ENCODE assay signal across 8 cellular contexts in the genomic region with DNA sequence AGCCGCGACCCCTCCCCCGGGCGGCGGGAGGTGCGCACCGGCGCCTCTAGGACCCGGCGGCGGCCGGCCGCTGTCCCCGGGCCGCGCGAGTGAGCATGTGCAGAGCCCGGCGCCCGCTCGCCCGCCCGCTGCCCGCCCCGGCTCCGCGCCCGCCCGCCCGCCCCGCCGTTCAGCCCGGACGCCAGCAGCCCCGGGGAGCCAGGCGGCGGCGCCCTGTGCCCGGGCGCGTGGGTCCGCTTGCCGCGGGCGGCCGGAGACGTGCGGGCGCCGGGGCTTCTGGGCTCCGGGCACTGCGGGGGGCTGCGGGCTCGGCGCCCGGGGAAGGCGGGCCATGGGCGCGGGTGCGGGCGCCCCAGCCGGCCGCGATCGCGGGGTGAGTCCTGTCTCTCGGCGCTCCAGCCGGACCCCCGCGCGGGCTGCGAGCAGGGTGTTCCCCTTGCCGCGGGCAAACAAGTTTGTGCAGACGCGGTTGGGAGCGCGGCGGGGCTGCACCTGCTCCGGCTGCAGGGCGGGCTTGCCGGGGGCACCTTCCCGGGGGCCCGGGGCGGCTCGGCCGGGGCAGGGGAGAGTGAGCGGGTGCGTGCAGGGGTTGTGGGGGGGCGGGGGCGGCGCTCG. TPM values are rescaled to one million over a fixed set of nuclear protein-coding genes. Genes with fewer than 3 reads are reported as not detected.
DNase-seq lines count a peak whose midpoint lies in the region; ATAC-seq and TF ChIP-seq lines count a peak whose summit lies in the region.

TSS of gene WSCD1 (plus strand) at position 100 of the 615 bp plus-strand sequence. CDS start 10,280 bp downstream, outside the sequence.

- H3K27me3 ChIP-seq in AG04450 (ENCODE audit: control insufficient read depth, insufficient read depth, low read length) (peaks cover 30% of the 10 kb centered on the region), breast epithelium (peaks cover 0 to 69% of the 10 kb centered on the region in 2 donors)

- no peaks in the 10 kb centered on the region for H3K36me3 ChIP-seq in breast epithelium

- no peak within 1 kb of the TSS for H3K27ac Mint-ChIP-seq in HFFc6
- peak within 1 kb of the TSS; percentile 33 for H3K27ac Mint-ChIP-seq in stimulated activated naive B cell treated with anti-CD40 and anti-IgM and Interleukin-4, amounts not matched to agents 10 μg/mL and 1 μg/mL and 100 μg/mL, for 72 hours

- TF ChIP-seq CTCF in AG04450 (IDR thresholded peaks at IDR 0.05; ENCODE audit: low read depth, low read length) (no peak), HFFc6 (IDR thresholded peaks at IDR 0.05) (no peak), breast epithelium (IDR thresholded peaks at IDR 0.05) (no peak)

- no peak for TF ChIP-seq POLR2A in breast epithelium (IDR thresholded peaks at IDR 0.05)

- peaks cover 5% of the 10 kb centered on the region; the same call in 1 of the 2 replicates for H3K36me3 Mint-ChIP-seq in HFFc6 (ENCODE audit: low read depth)
- H3K36me3 Mint-ChIP-seq in stimulated activated naive B cell treated with anti-CD40 and anti-IgM and Interleukin-4, amounts not matched to agents 10 μg/mL and 1 μg/mL and 100 μg/mL, for 72 hours: peaks cover 0 to 3% of the 10 kb centered on the region in 2 donors

- POLR2A ChIA-PET in AG04450 (lab: Yijun Ruan, JAX): no interaction called here

- peaks cover 31% of the 10 kb centered on the region for H3K27me3 Mint-ChIP-seq in HFFc6 (ENCODE audit: insufficient read depth)
- H3K27me3 Mint-ChIP-seq in stimulated activated naive B cell treated with anti-CD40 and anti-IgM and Interleukin-4, amounts not matched to agents 10 μg/mL and 1 μg/mL and 100 μg/mL, for 72 hours: peaks cover 63 to 76% of the 10 kb centered on the region in 2 donors

- no peak within 1 kb of the TSS for H3K27ac ChIP-seq in AG04450 (ENCODE audit: low read depth, low read length)
- H3K27ac ChIP-seq in breast epithelium: no peak within 1 kb of the TSS

- H3K4me3 Mint-ChIP-seq in HFFc6: peak within 1 kb of the TSS; percentile 71
- peak within 1 kb of the TSS; percentile 77 to 79 for H3K4me3 Mint-ChIP-seq in stimulated activated naive B cell treated with anti-CD40 and anti-IgM and Interleukin-4, amounts not matched to agents 10 μg/mL and 1 μg/mL and 100 μg/mL, for 72 hours

- intact Hi-C loops in breast epithelium (cut with DNase I; ENCODE audit: low total_unique reads): no loop called here

- H3K4me1 ChIP-seq in breast epithelium: no peaks in the 10 kb centered on the region

- H3K4me1 Mint-ChIP-seq in HFFc6 (ENCODE audit: low read depth): peaks cover 6% of the 10 kb centered on the region; the same call in 1 of the 2 replicates
- H3K4me1 Mint-ChIP-seq in stimulated activated naive B cell treated with anti-CD40 and anti-IgM and Interleukin-4, amounts not matched to agents 10 μg/mL and 1 μg/mL and 100 μg/mL, for 72 hours: peaks cover 12 to 13% of the 10 kb centered on the region in 2 donors

- no peaks in the 10 kb centered on the region; the same call in 1 of the 2 replicates for H3K9me3 ChIP-seq in AG04450 (ENCODE audit: control insufficient read depth, insufficient read depth, low read length)
- no peaks in the 10 kb centered on the region for H3K9me3 ChIP-seq in breast epithelium

- H3K4me3 ChIP-seq in AG04450 (ENCODE audit: low read depth, low read length): 0 out of 2 replicates have a peak within 1 kb of the TSS, but pooled peaks have one; percentile 10
- peak within 1 kb of the TSS; percentile 49 to 76 (median 54) for H3K4me3 ChIP-seq in breast epithelium

- H3K9me3 Mint-ChIP-seq in HFFc6: no peaks in the 10 kb centered on the region
- no peaks in the 10 kb centered on the region for H3K9me3 Mint-ChIP-seq in stimulated activated naive B cell treated with anti-CD40 and anti-IgM and Interleukin-4, amounts not matched to agents 10 μg/mL and 1 μg/mL and 100 μg/mL, for 72 hours

- peak; percentile 51 to 61 for ATAC-seq in stimulated activated naive B cell treated with anti-CD40 and anti-IgM and Interleukin-4, amounts not matched to agents 10 μg/mL and 1 μg/mL and 100 μg/mL, for 72 hours (replicated peaks)

- DNase-seq in AG04450 (ENCODE audit: low read depth, low spot score) (no peak), HFFc6 (no peak), breast epithelium (ENCODE audit: low spot score in 2 of 2) (no peak), left kidney (ENCODE audit: low read depth, low spot score) (peak; percentile 78), cortex of kidney (lab: John Stamatoyannopoulos, UW) (no peak)
- no peak for DNase-seq in stimulated activated naive B cell treated with anti-CD40 and anti-IgM and Interleukin-4, amounts not matched to agents 10 μg/mL and 1 μg/mL and 100 μg/mL, for 72 hours
- DNase-seq in NK-92 treated with Interleukin-12 subunit alpha and Interleukin-12 subunit beta, amount 100 ng/mL, for 24 hours (lab: John Stamatoyannopoulos, UW): no peak
- DNase-seq in stimulated activated naive CD4-positive, alpha-beta T cell treated with Interleukin-2 at 50 U/mL for 16 hours (lab: John Stamatoyannopoulos, UW): no peak

- CTCF ChIA-PET in AG04450 (lab: Charles Lee): no interaction called here

RNA-seq across cellular contexts. Expression of gene WSCD1, which starts in this region (rescaled TPM):
- polyA plus RNA-seq in AG04450 (2011; rRNA removed): 0.12 and 0.20 TPM in 2 replicates
- 0.14 and 0.26 TPM in 2 replicates for polyA minus RNA-seq in AG04450 (2011; rRNA and poly(A)+ RNA removed)
- total RNA-seq in HFFc6 (2021; fragmentation: NEBNext Ultra II Directional; extraction: Animal tissue kit (Norgen Biotek cat#: 25700)): not detected
- total RNA-seq in breast epithelium: 1 to 10 TPM in 2 of 3 donors, under 1 TPM in 1; 0.88 to 2.2 (median 2.0) TPM
